In genomic region chrX:29661290-29661689, GRCh38 we compare ENCODE assay signal across 18 cellular contexts.
DNase-seq lines count a peak whose midpoint lies in the region; ATAC-seq, FAIRE-seq and TF ChIP-seq lines count a peak whose summit lies in the region.
"Had no signal": no experiment of that assay in that cellular context is flagged by ENCODE, and none has a peak within 500 bp of the region (broad histone marks: within the 10 kb centered on the region; RNA-seq: fewer than 3 reads in every experiment).

No MANE protein-coding gene starts in this region.

- no peak for TF ChIP-seq POLR2A in endothelial cell of umbilical vein (IDR thresholded peaks at IDR 0.05; ENCODE audit: low read depth, low read length)

- TF ChIP-seq CTCF in endothelial cell of umbilical vein (IDR thresholded peaks at IDR 0.05; ENCODE audit: extremely low read depth in 1 of 2, insufficient read depth in 1 of 2, low read depth in 1 of 2, low read length in 2 of 2) (no peak), neural progenitor cell (IDR thresholded peaks at IDR 0.05) (no peak), CD14-positive monocyte (IDR thresholded peaks at IDR 0.05) (no peak)

- no peak overlapping the region for H3K4me3 ChIP-seq in SJCRH30
- H3K4me3 ChIP-seq in endothelial cell of umbilical vein (replicated peaks in 1 of 3; ENCODE audit: insufficient read depth in 1 of 3, low read depth in 1 of 3, low read length in 3 of 3), result no peak overlapping the region
- no peak overlapping the region for H3K4me3 ChIP-seq in mesodermal cell (ENCODE audit: extremely low read depth, insufficient read depth, low read length, poor library complexity, severe bottlenecking)
- H3K4me3 ChIP-seq in neural progenitor cell, result no peak overlapping the region
- H3K4me3 ChIP-seq: coronary artery, gastroesophageal sphincter had no signal

- H3K27ac ChIP-seq in SJCRH30 (peak overlapping the region; percentile 51; the same call in 1 of the 2 replicates), endothelial cell of umbilical vein (ENCODE audit: insufficient read depth, low read depth, low read length) (peak overlapping the region; percentile 79), mesodermal cell (ENCODE audit: low read depth, low read length, severe bottlenecking) (peak overlapping the region; percentile 64), neural progenitor cell (no peak overlapping the region)
- H3K27ac ChIP-seq: coronary artery had no signal

- FAIRE-seq in endothelial cell of umbilical vein (lab: Jason Lieb, UNC), result peak; percentile 33
- FAIRE-seq: G401.6, HepG2, kidney had no signal

- H4K20me1 ChIP-seq in endothelial cell of umbilical vein (replicated peaks; ENCODE audit: control insufficient read depth, extremely low read depth, insufficient read depth, low read length) (no peaks in the 10 kb centered on the region), neural progenitor cell (ENCODE audit: low read depth) (no peaks in the 10 kb centered on the region)

- H3K4me2 ChIP-seq in endothelial cell of umbilical vein (ENCODE audit: insufficient read depth, low read length) (peak overlapping the region; percentile 57), neural progenitor cell (no peak overlapping the region)

- peak overlapping the region; percentile 35 for H3K9ac ChIP-seq in endothelial cell of umbilical vein (replicated peaks; ENCODE audit: extremely low read depth, insufficient read depth, low read length)
- H3K9ac ChIP-seq in neural progenitor cell, result no peak overlapping the region

- H3K27me3 ChIP-seq in SJCRH30, result no peaks in the 10 kb centered on the region
- no peaks in the 10 kb centered on the region for H3K27me3 ChIP-seq in endothelial cell of umbilical vein (ENCODE audit: control insufficient read depth in 2 of 2, insufficient read depth in 2 of 2, low read length in 2 of 2)
- no peaks in the 10 kb centered on the region for H3K27me3 ChIP-seq in neural progenitor cell
- H3K27me3 ChIP-seq: gastroesophageal sphincter had no signal

- no peaks in the 10 kb centered on the region for H3K9me1 ChIP-seq in endothelial cell of umbilical vein (replicated peaks; ENCODE audit: control insufficient read depth, extremely low read depth, insufficient read depth, low read length)

- H3K9me3 ChIP-seq in SJCRH30 (replicated peaks) (no peaks in the 10 kb centered on the region), endothelial cell of umbilical vein (replicated peaks; ENCODE audit: control insufficient read depth, insufficient read depth, low read length) (no peaks in the 10 kb centered on the region), mesodermal cell (ENCODE audit: control insufficient read depth, low read length) (no peaks in the 10 kb centered on the region), neural progenitor cell (ENCODE audit: low read depth) (no peaks in the 10 kb centered on the region)
- H3K9me3 ChIP-seq: gastroesophageal sphincter had no signal

- H3K4me1 Mint-ChIP-seq in neural progenitor cell (no peaks in the 10 kb centered on the region), CD14-positive monocyte (no peaks in the 10 kb centered on the region)

- H3F3A ChIP-seq in neural progenitor cell (ENCODE audit: low read depth), result no peaks in the 10 kb centered on the region

- H3K79me2 ChIP-seq in endothelial cell of umbilical vein (ENCODE audit: control insufficient read depth, insufficient read depth, low read length), result no peaks in the 10 kb centered on the region
- no peaks in the 10 kb centered on the region for H3K79me2 ChIP-seq in neural progenitor cell (ENCODE audit: low read depth)

- no peak for ATAC-seq in GM18517 (IDR thresholded peaks at IDR 0.05; ENCODE audit: unreplicated experiment)
- ATAC-seq: gastroesophageal sphincter, HepG2 had no signal

- H3K36me3 Mint-ChIP-seq in neural progenitor cell (no peaks in the 10 kb centered on the region), CD14-positive monocyte (no peaks in the 10 kb centered on the region)
- H3K36me3 Mint-ChIP-seq: activated naive CD8-positive, alpha-beta T cell had no signal

- H3K4me1 ChIP-seq in SJCRH30 (peaks cover 35% of the 10 kb centered on the region), endothelial cell of umbilical vein (ENCODE audit: control insufficient read depth, extremely low read depth, insufficient read depth, low read length) (peaks cover 23% of the 10 kb centered on the region), mesodermal cell (ENCODE audit: control insufficient read depth, insufficient read depth, low read length, poor library complexity, severe bottlenecking) (peaks cover 2% of the 10 kb centered on the region), neural progenitor cell (no peaks in the 10 kb centered on the region)

- H2AFZ ChIP-seq in endothelial cell of umbilical vein (ENCODE audit: low read depth, low read length) (no peak overlapping the region), neural progenitor cell (replicated peaks) (no peak overlapping the region)

- H3K4me3 Mint-ChIP-seq in neural progenitor cell (no peak overlapping the region), CD14-positive monocyte (no peak overlapping the region)
- H3K4me3 Mint-ChIP-seq: activated naive CD8-positive, alpha-beta T cell; T-helper 1 cell treated with Interleukin-12 subunit alpha and Interleukin-12 subunit beta and Interleukin-4 antibody, amounts not matched to agents 30 μg/mL and 1 μg/mL, for 36 hours had no signal

- intact Hi-C loops in endothelial cell of umbilical vein (cut with micrococcal nuclease) (loop anchor here (2.0 to 5.0 kb wide), 2 partner anchors 344 to 1070 kb away; no protein-coding TSS in a partner anchor), CD14-positive monocyte (cut with micrococcal nuclease) (no loop called here)

- POLR2A ChIA-PET in endothelial cell of umbilical vein (lab: Charles Lee), result no interaction called here

- H3K36me3 ChIP-seq in SJCRH30 (no peaks in the 10 kb centered on the region), endothelial cell of umbilical vein (ENCODE audit: control insufficient read depth in 2 of 2, extremely low read depth in 1 of 2, insufficient read depth in 2 of 2, low read length in 2 of 2) (no peaks in the 10 kb centered on the region), mesodermal cell (ENCODE audit: control insufficient read depth, insufficient read depth, low read length) (no peaks in the 10 kb centered on the region), neural progenitor cell (no peaks in the 10 kb centered on the region)
- H3K36me3 ChIP-seq: gastroesophageal sphincter had no signal

- no peaks in the 10 kb centered on the region for H3K27me3 Mint-ChIP-seq in neural progenitor cell (ENCODE audit: insufficient read depth, low read depth)
- H3K27me3 Mint-ChIP-seq in CD14-positive monocyte (ENCODE audit: low read depth in 3 of 3), result peaks cover 0 to 1% (median 0%) of the 10 kb centered on the region in 3 donors
- H3K27me3 Mint-ChIP-seq: activated naive CD8-positive, alpha-beta T cell had no signal

- BruUV-seq in endothelial cell of umbilical vein (replicated peaks; lab: Mats Ljungman, UMichigan), result no TSS peak

- CTCF ChIA-PET in endothelial cell of umbilical vein (lab: Charles Lee), result no interaction called here

- dilution Hi-C loops in endothelial cell of umbilical vein (cut with MboI; ENCODE audit: extremely low pct_ligation_motif_present, low sequenced_read_pairs), result no loop called here

- H3K27ac Mint-ChIP-seq in neural progenitor cell, result no peak overlapping the region
- H3K27ac Mint-ChIP-seq in CD14-positive monocyte, result no peak overlapping the region
- H3K27ac Mint-ChIP-seq: activated naive CD8-positive, alpha-beta T cell; T-helper 1 cell treated with Interleukin-12 subunit alpha and Interleukin-12 subunit beta and Interleukin-4 antibody, amounts not matched to agents 30 μg/mL and 1 μg/mL, for 36 hours had no signal

- H3K9me3 Mint-ChIP-seq in neural progenitor cell, result no peaks in the 10 kb centered on the region
- peaks cover 0 to 2% (median 0%) of the 10 kb centered on the region in 7 donors for H3K9me3 Mint-ChIP-seq in CD14-positive monocyte

- DNase-seq in HCEC 1CT, result peak; percentile 82
- no peak for DNase-seq in SJCRH30
- peak; percentile 73 for DNase-seq in endothelial cell of umbilical vein (ENCODE audit: low read depth, low spot score)
- no peak for DNase-seq in neural progenitor cell (ENCODE audit: low spot score)
- no peak for DNase-seq in CD14-positive monocyte (ENCODE audit: low spot score)
- no peak for DNase-seq in NCI-H345 treated with DMSO at 0.1 percent for 48 hours (lab: John Stamatoyannopoulos, UW; ENCODE audit: unreplicated experiment)
- DNase-seq: activated CD4-positive, alpha-beta T cell treated with anti-CD3 and anti-CD28 coated beads for 1 hour; kidney; NCI-H1436; stimulated activated CD4-positive, alpha-beta T cell treated with anti-CD3 and anti-CD28 coated beads, Interleukin-2, amount 100 ng/mL, for 24 hours had no signal

TF ChIP-seq in endothelial cell of umbilical vein, 7 proteins besides CTCF, POLR2A, EP300 and RAD21:
- TF ChIP-seq MYC (IDR thresholded peaks at IDR 0.05; ENCODE audit: low read depth, low read length) (no peak), MAX (IDR thresholded peaks at IDR 0.05; ENCODE audit: insufficient read depth, insufficient read length) (no peak), JUN (IDR thresholded peaks at IDR 0.05; ENCODE audit: borderline replicate concordance, insufficient read depth, insufficient read length, low read depth) (peak; percentile 77), EZH2 (IDR thresholded peaks at IDR 0.05; ENCODE audit: borderline replicate concordance, low read depth, low read length, severe bottlenecking) (no peak), FOS (IDR thresholded peaks at IDR 0.05; ENCODE audit: borderline replicate concordance, insufficient read depth, low read length) (peak; percentile 78), GATA2 (IDR thresholded peaks at IDR 0.05; ENCODE audit: insufficient read depth, insufficient read length, low read depth, low read length) (peak; percentile 62), POLR2AphosphoS5 (IDR thresholded peaks at IDR 0.05; ENCODE audit: insufficient read depth, low read depth, low read length) (no peak)

Comparison
In these comparisons a context has a peak if more than half of its experiments do, and no peak if none do; other contexts are left out.
1. DNase-seq: peak in HCEC 1CT (single experiment) and endothelial cell of umbilical vein (single experiment); none in SJCRH30 (0 of 2), neural progenitor cell (single experiment), CD14-positive monocyte (single experiment) and NCI-H345 treated with DMSO at 0.1 percent for 48 hours (single experiment).